22 cellular contexts compared by ENCODE assay signal in the genomic region with DNA sequence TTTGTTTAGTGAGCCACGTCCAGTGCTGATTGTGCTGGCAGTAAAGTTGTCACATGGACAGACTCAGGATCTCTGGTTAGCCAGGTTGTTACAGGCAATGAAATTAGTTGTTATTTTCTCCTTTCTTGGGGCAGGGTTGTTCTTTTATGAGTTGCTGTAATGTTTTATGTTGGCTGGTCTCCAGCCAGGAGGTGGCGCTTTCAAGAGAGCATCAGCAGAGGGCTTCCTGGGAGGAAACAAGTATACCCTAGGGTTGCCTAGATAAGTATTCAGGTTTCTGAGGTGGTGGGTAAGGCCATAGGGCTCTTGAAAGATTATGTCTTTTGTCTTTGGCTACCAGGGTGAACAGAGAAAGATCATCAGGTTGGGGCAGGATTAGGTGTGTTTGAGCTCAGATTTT. TPM values are rescaled to one million over a fixed set of nuclear protein-coding genes. Genes with fewer than 3 reads are reported as not detected.
DNase-seq lines count a peak whose midpoint lies in the region; ATAC-seq and TF ChIP-seq lines count a peak whose summit lies in the region.
"Had no signal": no experiment of that assay in that cellular context is flagged by ENCODE, and none has a peak within 500 bp of the region (broad histone marks: within the 10 kb centered on the region; RNA-seq: fewer than 3 reads in every experiment).

No MANE protein-coding gene starts in this region.

- H2AFZ ChIP-seq in smooth muscle cell (ENCODE audit: low read depth), result no peak overlapping the region

- H4K20me1 ChIP-seq in BLaER1, result no peaks in the 10 kb centered on the region
- H4K20me1 ChIP-seq in smooth muscle cell (ENCODE audit: low read depth), result no peaks in the 10 kb centered on the region

- H3F3A ChIP-seq in smooth muscle cell (ENCODE audit: low read depth), result no peaks in the 10 kb centered on the region

- H3K9me3 ChIP-seq in BLaER1 (peaks cover 18% of the 10 kb centered on the region), Panc1 (ENCODE audit: control insufficient read depth, insufficient read depth, low read depth, low read length) (no peaks in the 10 kb centered on the region), gastrocnemius medialis (no peaks in the 10 kb centered on the region), smooth muscle cell (replicated peaks; ENCODE audit: low read depth) (no peaks in the 10 kb centered on the region)
- H3K9me3 ChIP-seq: left lung, vagina had no signal

- 93% methylated on average over 2 of the region's 2 CpGs for WGBS in smooth muscle cell (ENCODE audit: low lambda C conversion rate)

- peak; percentile 22 for DNase-seq in H7
- no peak for DNase-seq in Panc1 (ENCODE audit: low read depth, low spot score)
- no peak for DNase-seq in epithelial cell of proximal tubule (ENCODE audit: low read depth)
- DNase-seq in stimulated activated naive CD4-positive, alpha-beta T cell treated with Interleukin-2 at 50 U/mL for 16 hours (lab: John Stamatoyannopoulos, UW), result no peak
- no peak for DNase-seq in stimulated activated CD4-positive, alpha-beta T cell treated with anti-CD3 and anti-CD28 coated beads, Interleukin-15, amount 100 ng/mL, for 24 hours
- DNase-seq in gastrocnemius medialis, result no peak
- DNase-seq in smooth muscle cell (lab: John Stamatoyannopoulos, UW; ENCODE audit: unreplicated experiment), result no peak
- DNase-seq: ACHN; activated naive CD8-positive, alpha-beta T cell treated with anti-CD3 and anti-CD28 coated beads, Interleukin-2, amount 50 U/mL, for 24 hours; CD4-positive, alpha-beta T cell; dermis blood vessel endothelial cell; DMS153; HCEC 1CT; IMR-90; left lung; NCI-H187 treated with DMSO at 0.1 percent for 48 hours; NCI-H226; NK-92 treated with Interleukin-12 subunit alpha and Interleukin-12 subunit beta, amount 100 ng/mL, for 24 hours had no signal

- H3K36me3 ChIP-seq in BLaER1 (no peaks in the 10 kb centered on the region), H7 (replicated peaks; ENCODE audit: control insufficient read depth, insufficient read depth, low read length) (no peaks in the 10 kb centered on the region), Panc1 (ENCODE audit: control insufficient read depth, insufficient read depth, low read length) (no peaks in the 10 kb centered on the region), gastrocnemius medialis (no peaks in the 10 kb centered on the region), smooth muscle cell (ENCODE audit: low read depth) (no peaks in the 10 kb centered on the region)
- H3K36me3 ChIP-seq: left lung, vagina had no signal

- TF ChIP-seq CTCF in Panc1 (IDR thresholded peaks at IDR 0.05), result peak; percentile 24
- TF ChIP-seq CTCF in epithelial cell of proximal tubule (conservative IDR thresholded peaks at IDR 0.05; ENCODE audit: low read depth, low read length), result peak; percentile 19
- TF ChIP-seq CTCF in gastrocnemius medialis (IDR thresholded peaks at IDR 0.05 in 4 of 5, conservative IDR thresholded peaks at IDR 0.05 in 1 of 5), result no peak
- no peak for TF ChIP-seq CTCF in smooth muscle cell (IDR thresholded peaks at IDR 0.05; ENCODE audit: borderline replicate concordance, insufficient read depth, poor library complexity, severe bottlenecking)

- H3K27ac ChIP-seq in BLaER1 (no peak overlapping the region), Panc1 (ENCODE audit: low read length) (no peak overlapping the region), gastrocnemius medialis (no peak overlapping the region), smooth muscle cell (ENCODE audit: low read depth) (no peak overlapping the region)
- H3K27ac ChIP-seq: epithelial cell of prostate, left lung, vagina had no signal

- H3K4me1 ChIP-seq in BLaER1, result peaks cover 17% of the 10 kb centered on the region
- H3K4me1 ChIP-seq in Panc1 (ENCODE audit: control insufficient read depth, insufficient read depth, low read length), result no peaks in the 10 kb centered on the region
- no peaks in the 10 kb centered on the region for H3K4me1 ChIP-seq in gastrocnemius medialis
- no peaks in the 10 kb centered on the region for H3K4me1 ChIP-seq in smooth muscle cell (ENCODE audit: low read depth)
- H3K4me1 ChIP-seq: left lung, vagina had no signal

- POLR2A ChIA-PET in Panc1 (lab: Charles Lee), result no interaction called here

- H3K9ac ChIP-seq in BLaER1, result no peak overlapping the region
- no peak overlapping the region for H3K9ac ChIP-seq in smooth muscle cell (ENCODE audit: low read depth)

- TF ChIP-seq POLR2A in gastrocnemius medialis (IDR thresholded peaks at IDR 0.05), result no peak

- H3K4me3 ChIP-seq in BLaER1 (no peak overlapping the region), H7 (ENCODE audit: insufficient read depth, low read depth, low read length) (no peak overlapping the region), Panc1 (ENCODE audit: low read depth in 2 of 2, low read length in 2 of 2) (no peak overlapping the region), epithelial cell of proximal tubule (ENCODE audit: low read depth, low read length) (no peak overlapping the region), gastrocnemius medialis (no peak overlapping the region), smooth muscle cell (no peak overlapping the region)
- H3K4me3 ChIP-seq: left lung, vagina had no signal

- CTCF ChIA-PET in Panc1 (lab: Charles Lee), result interaction anchor here (0.6 to 1.0 kb wide), 2 partner anchors 15 to 267 kb away, joined by 5 read pairs; no protein-coding TSS in a partner anchor

- intact Hi-C loops in Panc1 (cut with micrococcal nuclease; ENCODE audit: unreplicated experiment), result no loop called here
- intact Hi-C loops in gastrocnemius medialis (cut with DNase I; ENCODE audit: low total_unique reads), result no loop called here

- H3K4me2 ChIP-seq in BLaER1, result peak overlapping the region; percentile 78
- H3K4me2 ChIP-seq in smooth muscle cell, result no peak overlapping the region

- H3K27me3 ChIP-seq in BLaER1 (no peaks in the 10 kb centered on the region), H7 (ENCODE audit: control insufficient read depth, insufficient read depth, low read length) (no peaks in the 10 kb centered on the region), Panc1 (ENCODE audit: control insufficient read depth, insufficient read depth, low read length) (no peaks in the 10 kb centered on the region), gastrocnemius medialis (no peaks in the 10 kb centered on the region), smooth muscle cell (ENCODE audit: low read depth) (no peaks in the 10 kb centered on the region)
- H3K27me3 ChIP-seq: left lung, vagina had no signal

- no TSS peak for BruUV-seq in Panc1 (replicated peaks; lab: Mats Ljungman, UMichigan)

- H3K79me2 ChIP-seq in smooth muscle cell (ENCODE audit: low read depth), result no peaks in the 10 kb centered on the region

- in situ Hi-C loops in Panc1 (cut with HindIII; ENCODE audit: low pct_unique_long_range_greater_than_20kb, low sequenced_read_pairs), result no loop called here
- in situ Hi-C loops in gastrocnemius medialis (cut with MboI; ENCODE audit: low sequenced_read_pairs in 4 of 4), result no loop called here

- no peak for ATAC-seq in Panc1
- ATAC-seq in gastrocnemius medialis, result no peak
- ATAC-seq: activated naive CD8-positive, alpha-beta T cell treated with anti-CD3 and anti-CD28 coated beads, Interleukin-2, amount 50 U/mL, for 24 hours; activated T-helper 17 cell treated with anti-CD3 and anti-CD28 coated beads, Interleukin-2, amount 50 U/mL, for 72 hours; left lung had no signal

RNA-seq across cellular contexts. Expression of a gene that starts 14.5 kb away (rescaled TPM):
- 4.7 and 9.9 TPM in 2 replicates for total RNA-seq in H7 (2014; rRNA removed; shearing (Covaris generic))
- total RNA-seq in Panc1 (2021; ENCODE audit: unreplicated experiment) (4.0 TPM), epithelial cell of proximal tubule (4.9 and 5.1 TPM in 2 replicates), gastrocnemius medialis (not detected), smooth muscle cell (9.0 and 11.6 TPM in 2 replicates)
- 1.2 TPM for polyA plus RNA-seq in Panc1 (2012; ENCODE audit: insufficient read length)
- polyA plus RNA-seq in smooth muscle cell, result 5.5 and 7.9 TPM in 2 replicates

Comparison
In these comparisons a context has a peak if more than half of its experiments do, and no peak if none do; other contexts are left out.
1. CTCF ChIP-seq: peak in Panc1 (single experiment) and epithelial cell of proximal tubule (single experiment); none in gastrocnemius medialis (0 of 5) and smooth muscle cell (single experiment).